In the genomic region with DNA sequence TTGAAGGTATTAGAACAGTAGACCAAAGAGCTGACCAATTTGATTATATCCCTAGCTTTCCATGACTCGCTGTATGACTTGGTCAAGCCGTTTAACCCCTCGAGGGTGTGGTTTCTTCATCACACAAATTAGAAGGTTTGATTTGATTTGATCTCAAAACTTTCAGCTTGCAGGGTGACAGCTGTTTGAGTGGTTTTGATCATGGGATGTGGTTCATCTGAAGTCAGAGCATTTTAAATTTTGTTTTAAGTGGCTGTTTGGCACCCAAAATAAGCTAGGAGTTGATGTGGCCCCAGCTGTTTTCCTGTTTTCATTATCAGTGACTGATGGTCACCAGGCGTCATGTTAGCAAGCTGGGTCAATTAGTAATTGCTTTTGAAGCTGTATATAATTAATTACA, we compare ENCODE assay signal across 1 cellular context.
TF ChIP-seq lines count a peak whose summit lies in the region.

No MANE protein-coding gene starts in this region.

TF ChIP-seq in HepG2, 621 proteins besides CTCF, POLR2A, EP300 and RAD21:
- 0 out of 2 replicates have a peak, but pooled peaks have one; percentile 35 for TF ChIP-seq ZNF652 (CRISPR knock-in tag; IDR thresholded peaks at IDR 0.05; ENCODE audit: borderline replicate concordance, low read depth)
